In the genomic region with DNA sequence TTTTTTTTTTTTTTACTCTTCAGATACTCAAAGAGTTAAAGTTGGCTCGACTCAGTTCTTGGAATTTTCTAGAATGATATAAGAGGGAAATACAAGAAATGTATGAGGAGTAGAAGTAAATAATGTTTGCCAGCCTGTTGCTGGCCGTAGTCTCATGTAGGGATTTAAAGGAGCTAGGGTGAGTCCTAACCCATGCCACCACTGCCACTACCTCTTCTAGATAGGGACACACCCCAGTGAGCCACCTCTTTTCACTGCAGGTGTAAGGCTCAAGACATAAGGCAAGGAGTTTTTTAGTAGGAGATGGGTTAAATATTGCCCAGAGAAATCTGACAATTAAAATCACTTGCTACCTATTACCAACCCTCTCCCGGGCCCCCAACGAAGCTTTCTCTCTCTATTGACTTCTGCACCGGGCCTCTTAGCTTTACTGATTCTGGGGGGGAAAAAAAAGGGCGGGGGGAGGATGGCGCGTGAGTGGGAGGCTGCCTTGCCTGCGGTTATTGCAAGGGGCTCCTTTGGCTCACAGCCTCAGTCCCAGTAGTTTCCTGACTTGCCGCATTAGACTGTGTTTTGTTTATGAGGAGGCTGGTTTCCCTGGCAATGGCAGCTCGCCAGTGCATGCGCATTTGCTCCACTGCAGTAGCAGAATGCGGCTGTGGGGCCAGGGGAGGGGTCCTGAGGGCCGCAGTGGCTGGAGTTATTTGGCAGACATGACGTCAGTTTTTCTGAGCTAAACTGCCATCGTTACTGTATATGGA, we compare ENCODE assay signal across 9 cellular contexts. TPM values are rescaled to one million over a fixed set of nuclear protein-coding genes. Genes with fewer than 3 reads are reported as not detected.
A peak's percentile ranks its signal among the peaks of the same experiment; 100 is the strongest.
DNase-seq lines count a peak whose midpoint lies in the region; ATAC-seq, FAIRE-seq and TF ChIP-seq lines count a peak whose summit lies in the region.
"Had no signal": no experiment of that assay in that cellular context is flagged by ENCODE, and none has a peak within 500 bp of the region (broad histone marks: within the 10 kb centered on the region; RNA-seq: fewer than 3 reads in every experiment).

No MANE protein-coding gene starts in this region.

- no peaks in the 10 kb centered on the region for H3K4me1 Mint-ChIP-seq in T-helper 2 cell treated with Interferon-gamma antibody and Interleukin-4, amounts not matched to agents 5 μg/mL and 100 μg/mL, for 36 hours (ENCODE audit: low read depth)

- H3K27me3 Mint-ChIP-seq in T-helper 2 cell treated with Interferon-gamma antibody and Interleukin-4, amounts not matched to agents 5 μg/mL and 100 μg/mL, for 36 hours (ENCODE audit: low read depth): no peaks in the 10 kb centered on the region

- H3K27ac ChIP-seq in AG04450 (ENCODE audit: low read depth, low read length): no peak overlapping the region
- peak overlapping the region; percentile 58; the same call in 1 of the 2 replicates for H3K27ac ChIP-seq in H1 (ENCODE audit: low read depth, low read length)

- peak in 1 of 2 experiments; percentile 40; a peak in 1 of 3 replicates for TF ChIP-seq POLR2A in H1 (IDR thresholded peaks at IDR 0.05; ENCODE audit: control extremely low read depth in 1 of 2, low read depth in 2 of 2, low read length in 2 of 2)

- no peak for TF ChIP-seq RAD21 in H1 (IDR thresholded peaks at IDR 0.05 in 1 of 2, conservative IDR thresholded peaks at IDR 0.05 in 1 of 2; ENCODE audit: low read depth in 2 of 2, low read length in 2 of 2)

- H3K36me3 ChIP-seq in H1 (ENCODE audit: control insufficient read depth in 2 of 4, insufficient read depth in 4 of 4, low read length in 3 of 4): no peaks in the 10 kb centered on the region
- no peaks in the 10 kb centered on the region for H3K36me3 ChIP-seq in mucosa of descending colon (ENCODE audit: low read depth)

- TF ChIP-seq CTCF in AG04450 (IDR thresholded peaks at IDR 0.05; ENCODE audit: low read depth, low read length) (no peak), H1 (IDR thresholded peaks at IDR 0.05; ENCODE audit: control extremely low read depth in 1 of 3, insufficient read depth in 1 of 3, low read depth in 1 of 3, low read length in 3 of 3) (no peak), mucosa of descending colon (IDR thresholded peaks at IDR 0.05) (no peak)

- H2BK20ac ChIP-seq in H1 (ENCODE audit: low read length): no peak overlapping the region

- WGBS in H1 (ENCODE audit: extremely low coverage in 1 of 2, insufficient coverage in 1 of 2, insufficient read length in 1 of 2, insufficient replicate concordance in 2 of 2, low coverage in 1 of 2, low lambda C conversion rate in 2 of 2, missing lambda C conversion rate in 1 of 2), 2 experiments: 55% methylated on average over 12 of the region's 16 CpGs; no CpG with 5 or more reads in 1 of the 2 experiments

- H3K27me3 ChIP-seq in AG04450 (ENCODE audit: control insufficient read depth, insufficient read depth, low read length) (no peaks in the 10 kb centered on the region), H1 (replicated peaks in 1 of 4; ENCODE audit: control insufficient read depth in 3 of 4, extremely low read depth in 1 of 4, insufficient read depth in 3 of 4, low read length in 3 of 4) (no peaks in the 10 kb centered on the region; a peak in 1 of 7 replicates)

- H3K14ac ChIP-seq in H1 (ENCODE audit: insufficient read length): no peak overlapping the region

- CTCF ChIA-PET in AG04450 (lab: Charles Lee) (interaction anchor here (1.1 kb wide), 2 partner anchors 11 to 50 kb away, joined by 4 to 5 read pairs; no protein-coding TSS in a partner anchor), H1 (lab: Charles Lee; ENCODE audit: partially characterized antibody) (no interaction called here)

- no peaks in the 10 kb centered on the region for H3K79me2 ChIP-seq in H1 (ENCODE audit: control insufficient read depth in 1 of 2, insufficient read depth in 2 of 2, low read length in 2 of 2)

- no peak overlapping the region for H3K56ac ChIP-seq in H1 (replicated peaks; ENCODE audit: insufficient read length, low read depth, low read length)

- no peak overlapping the region for H2BK120ac ChIP-seq in H1 (replicated peaks; ENCODE audit: low read depth, low read length)

- peak; percentile 40 for ATAC-seq in mucosa of descending colon
- no peak for ATAC-seq in HG02571 (IDR thresholded peaks at IDR 0.05; ENCODE audit: unreplicated experiment)
- ATAC-seq in GM18517 (IDR thresholded peaks at IDR 0.05; ENCODE audit: unreplicated experiment): no peak
- ATAC-seq in HG03196 (IDR thresholded peaks at IDR 0.05; ENCODE audit: unreplicated experiment): no peak

- H3K23me2 ChIP-seq in H1 (ENCODE audit: low read depth, low read length): no peaks in the 10 kb centered on the region

- DNase-seq in AG04450 (ENCODE audit: low read depth, low spot score) (no peak), H4 (ENCODE audit: low spot score) (peak; percentile 87), H1 (ENCODE audit: low read depth in 1 of 2, low spot score in 2 of 2) (peak; percentile 17 to 44), mucosa of descending colon (peak; percentile 12 to 49 (median 27))
- DNase-seq in T-helper 2 cell treated with Interferon-gamma antibody and Interleukin-4, amounts not matched to agents 5 μg/mL and 100 μg/mL, for 36 hours (ENCODE audit: low spot score): no peak

- peak in 1 of 2 experiments; percentile 52; a peak in 1 of 3 replicates for TF ChIP-seq EP300 in H1 (IDR thresholded peaks at IDR 0.05; ENCODE audit: borderline replicate concordance in 1 of 2, low read depth in 2 of 2, low read length in 2 of 2)

- H3K18ac ChIP-seq in H1 (ENCODE audit: extremely low read depth, low read length): no peak overlapping the region

- no peak overlapping the region for H4K91ac ChIP-seq in H1 (replicated peaks; ENCODE audit: insufficient read length, low read length)

- peak overlapping the region; percentile 15 for H3K4me3 Mint-ChIP-seq in T-helper 2 cell treated with Interferon-gamma antibody and Interleukin-4, amounts not matched to agents 5 μg/mL and 100 μg/mL, for 36 hours

- H3K9me3 Mint-ChIP-seq in T-helper 2 cell treated with Interferon-gamma antibody and Interleukin-4, amounts not matched to agents 5 μg/mL and 100 μg/mL, for 36 hours: no peaks in the 10 kb centered on the region

- H2BK5ac ChIP-seq in H1 (ENCODE audit: low read depth, low read length): no peak overlapping the region

- H4K5ac ChIP-seq in H1 (ENCODE audit: insufficient read length, low read depth, low read length): no peak overlapping the region

- POLR2A ChIA-PET in AG04450 (lab: Yijun Ruan, JAX) (interaction anchor here (1.1 kb wide), 1 partner anchor 19 kb away, joined by 3 read pairs; no protein-coding TSS in a partner anchor), H1 (lab: Charles Lee; ENCODE audit: partially characterized antibody) (interaction anchor here (0.6 to 1.6 kb wide), 2 partner anchors 52 to 793 kb away, joined by 3 to 4 read pairs; no protein-coding TSS in a partner anchor)

- no peak overlapping the region for H3K27ac Mint-ChIP-seq in T-helper 2 cell treated with Interferon-gamma antibody and Interleukin-4, amounts not matched to agents 5 μg/mL and 100 μg/mL, for 36 hours

- H3K4ac ChIP-seq in H1 (replicated peaks; ENCODE audit: insufficient read length, low read depth, low read length): no peak overlapping the region

- H3K79me1 ChIP-seq in H1 (ENCODE audit: low read depth, low read length): no peaks in the 10 kb centered on the region

- H3K9me3 ChIP-seq in AG04450 (ENCODE audit: control insufficient read depth, insufficient read depth, low read length) (no peaks in the 10 kb centered on the region), H1 (ENCODE audit: insufficient read depth in 2 of 2, low read depth in 1 of 2, low read length in 1 of 2) (no peaks in the 10 kb centered on the region), mucosa of descending colon (no peaks in the 10 kb centered on the region)

- H4K20me1 ChIP-seq in H1 (replicated peaks in 1 of 2; ENCODE audit: control insufficient read depth in 1 of 2, insufficient read depth in 2 of 2, low read length in 2 of 2): no peaks in the 10 kb centered on the region

- peak overlapping the region in 1 of 4 experiments; percentile 61; a peak in 3 of 7 replicates for H3K9ac ChIP-seq in H1 (replicated peaks in 1 of 4; ENCODE audit: extremely low read depth in 1 of 4, low read depth in 3 of 4, low read length in 3 of 4)

- intact Hi-C loops in mucosa of descending colon (cut with DNase I, micrococcal nuclease): no loop called here

- H3K36me3 Mint-ChIP-seq in T-helper 2 cell treated with Interferon-gamma antibody and Interleukin-4, amounts not matched to agents 5 μg/mL and 100 μg/mL, for 36 hours (ENCODE audit: low read depth): no peaks in the 10 kb centered on the region
- H3K36me3 Mint-ChIP-seq: brain had no signal

- 0 out of 2 replicates have a peak overlapping the region, but pooled peaks have one; percentile 46 for H2BK15ac ChIP-seq in H1 (ENCODE audit: low read length)

- no peak overlapping the region; the same call in 1 of the 2 replicates for H4K8ac ChIP-seq in H1 (ENCODE audit: extremely low read depth, insufficient read depth, low read length)

- H3K4me1 ChIP-seq in H1 (replicated peaks in 1 of 4; ENCODE audit: control insufficient read depth in 3 of 4, insufficient read depth in 4 of 4, low read length in 3 of 4) (no peaks in the 10 kb centered on the region), mucosa of descending colon (ENCODE audit: low read depth) (no peaks in the 10 kb centered on the region)

- peak overlapping the region; percentile 25; the same call in 1 of the 2 replicates for H3K4me3 ChIP-seq in AG04450 (ENCODE audit: low read depth, low read length)
- peak overlapping the region in 1 of 4 experiments; percentile 36; a peak in 1 of 8 replicates for H3K4me3 ChIP-seq in H1 (ENCODE audit: extremely low read depth in 1 of 4, insufficient read depth in 2 of 4, low read depth in 3 of 4, low read length in 4 of 4)
- no peak overlapping the region for H3K4me3 ChIP-seq in mucosa of descending colon

- no peak overlapping the region for H2AFZ ChIP-seq in H1 (ENCODE audit: low read length)

- H2BK12ac ChIP-seq in H1 (ENCODE audit: low read depth, low read length): no peak overlapping the region

- no peak overlapping the region for H3K23ac ChIP-seq in H1 (ENCODE audit: insufficient read length)

- FAIRE-seq in H1 (lab: Jason Lieb, UNC): no peak

- H2AK5ac ChIP-seq in H1 (ENCODE audit: low read depth, low read length): no peak overlapping the region

- peak overlapping the region in 1 of 2 experiments; percentile 7; a peak in 2 of 4 replicates for H3K4me2 ChIP-seq in H1 (ENCODE audit: insufficient read depth in 1 of 2, low read depth in 2 of 2, low read length in 2 of 2)

RNA-seq across cellular contexts. Expression of a gene that starts 3.0 kb away (rescaled TPM):
- polyA plus RNA-seq in AG04450 (2011; rRNA removed) (69.9 and 73.6 TPM in 2 replicates), H1 (2011; rRNA removed) (14.3 and 24.5 TPM in 2 replicates)
- 33.8 and 40.3 TPM in 2 replicates for polyA minus RNA-seq in AG04450 (2011; rRNA and poly(A)+ RNA removed)
- total RNA-seq in H4 (2014; rRNA removed; shearing (Covaris generic)): 0.54 and 1.5 TPM in 2 replicates
- total RNA-seq in H1 (2021; fragmentation: NEBNext Ultra II Directional; extraction: Animal tissue kit (Norgen Biotek cat#: 25700)): 85.1 and 89.0 TPM in 2 replicates
- polyA plus RNA-seq in H1 (2011; cell fraction: cytosol; rRNA removed): 32.6 TPM
- polyA plus RNA-seq in H1 (2011; cell fraction: nucleus; rRNA removed): 20.6 TPM
- polyA plus RNA-seq in H1 (2012, experiment 1 of 2): 5.7 to 7.0 TPM (median 6.4 TPM) in 4 replicates
- 1.5 TPM for polyA plus RNA-seq in H1 (2012, experiment 2 of 2)
- polyA plus RNA-seq in H1 (2013, experiment 1 of 2): 11.3 TPM
- polyA plus RNA-seq in H1 (2013, experiment 2 of 2): 11.8 TPM
- polyA minus RNA-seq in H1 (2011; rRNA and poly(A)+ RNA removed): 25.5 and 32.8 TPM in 2 replicates
- polyA minus RNA-seq in H1 (2011; cell fraction: cytosol; rRNA and poly(A)+ RNA removed): 18.1 TPM
- polyA minus RNA-seq in H1 (2011; cell fraction: nucleus; rRNA and poly(A)+ RNA removed): 50.8 TPM
- total RNA-seq in mucosa of descending colon: 100 to 1,000 TPM in 1 of 3 donors, 10 to 100 TPM in 2; 27.2 to 172 (median 33.3) TPM

Comparison
In these comparisons a context has a peak if more than half of its experiments do, and no peak if none do; other contexts are left out.
1. DNase-seq: peak in H4 (single experiment), H1 (2 of 2) and mucosa of descending colon (3 of 3); none in AG04450 (single experiment) and T-helper 2 cell treated with Interferon-gamma antibody and Interleukin-4, amounts not matched to agents 5 μg/mL and 100 μg/mL, for 36 hours (single experiment).
2. RNA of a gene that starts 3.0 kb away (total RNA-seq): 85.1 to 89.0 TPM in H1 and 27.2 to 172 TPM in mucosa of descending colon; 0.54 to 1.5 TPM in H4; every median in the first group is over 10 times any median in the second.